ENCODE assay signal across 10 cellular contexts in the genomic region with DNA sequence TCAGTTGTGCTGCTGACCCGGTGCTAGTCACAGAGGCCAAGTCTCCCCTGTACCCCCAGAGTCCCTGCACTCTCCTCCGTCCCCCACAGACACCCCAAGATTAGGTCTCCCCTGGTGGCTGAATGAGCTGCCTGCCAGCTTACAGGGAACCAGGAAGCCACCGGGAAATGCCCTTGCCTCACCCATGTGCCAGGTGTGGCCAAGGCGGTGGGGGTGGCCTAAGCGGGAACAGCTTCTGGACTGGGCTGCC. TPM values are rescaled to one million over a fixed set of nuclear protein-coding genes. Genes with fewer than 3 reads are reported as not detected.
DNase-seq lines count a peak whose midpoint lies in the region; ATAC-seq and TF ChIP-seq lines count a peak whose summit lies in the region.
"Had no signal": no experiment of that assay in that cellular context is flagged by ENCODE, and none has a peak within 500 bp of the region (broad histone marks: within the 10 kb centered on the region; RNA-seq: fewer than 3 reads in every experiment).

No MANE protein-coding gene starts in this region.

- H3K36me3 ChIP-seq in PC-3 (ENCODE audit: low read depth, low read length) (no peaks in the 10 kb centered on the region), duodenal mucosa (ENCODE audit: control insufficient read depth in 1 of 2, insufficient read depth in 2 of 2, low read length in 2 of 2) (no peaks in the 10 kb centered on the region), muscle layer of colon (ENCODE audit: insufficient read depth, low read length) (peaks cover 5% of the 10 kb centered on the region), tibial nerve (no peaks in the 10 kb centered on the region)

- CTCF ChIA-PET in PC-3 (lab: Charles Lee) = no interaction called here

- H3K79me2 ChIP-seq in PC-3 (ENCODE audit: low read length) = no peaks in the 10 kb centered on the region

- intact Hi-C loops in PC-3 (cut with micrococcal nuclease) = no loop called here

- BruUV-seq in PC-3 (replicated peaks; lab: Mats Ljungman, UMichigan) = no TSS peak

- ATAC-seq in PC-3 (no peak), HG03460 (IDR thresholded peaks at IDR 0.05; ENCODE audit: unreplicated experiment) (no peak)
- ATAC-seq: CD8-positive, alpha-beta T cell had no signal

- H3K4me3 ChIP-seq in PC-3 (ENCODE audit: low read length) (no peak overlapping the region), duodenal mucosa (ENCODE audit: low read depth in 1 of 2, low read length in 2 of 2) (peak overlapping the region; percentile 28 to 29), muscle layer of colon (ENCODE audit: low read depth in 1 of 2, low read length in 2 of 2) (no peak overlapping the region), tibial nerve (no peak overlapping the region)
- H3K4me3 ChIP-seq: dorsolateral prefrontal cortex had no signal

- TF ChIP-seq CTCF in PC-3 (conservative IDR thresholded peaks at IDR 0.05; ENCODE audit: low read depth, low read length) (no peak), tibial nerve (IDR thresholded peaks at IDR 0.05) (no peak)

- H3K9me2 ChIP-seq in PC-3 (replicated peaks; ENCODE audit: low read length) = no peaks in the 10 kb centered on the region

- H3K9ac ChIP-seq in PC-3 (ENCODE audit: low read length) (no peak overlapping the region), duodenal mucosa (ENCODE audit: low read depth in 1 of 2, low read length in 2 of 2) (peak overlapping the region; percentile 57 to 67), muscle layer of colon (ENCODE audit: low read length) (no peak overlapping the region)

- DNase-seq in PC-3 = no peak
- no peak for DNase-seq in tibial nerve (ENCODE audit: low spot score in 2 of 2)
- DNase-seq in HCEC 1CT = no peak
- DNase-seq in HK-2 (ENCODE audit: unreplicated experiment) = no peak
- DNase-seq: CD8-positive, alpha-beta T cell; dorsolateral prefrontal cortex; NCI-H1694 had no signal

- H3K4me1 ChIP-seq in PC-3 (ENCODE audit: insufficient read depth, low read length) (no peaks in the 10 kb centered on the region; the same call in 1 of the 2 replicates), duodenal mucosa (ENCODE audit: control insufficient read depth in 1 of 2, insufficient read depth in 2 of 2, low read length in 2 of 2) (peaks cover 40 to 51% of the 10 kb centered on the region in 2 donors), muscle layer of colon (ENCODE audit: insufficient read depth, low read length) (peaks cover 97% of the 10 kb centered on the region), tibial nerve (peaks cover 0 to 100% (median 94%) of the 10 kb centered on the region in 4 donors)

- H3K9me3 ChIP-seq in PC-3 (ENCODE audit: low read length) (no peaks in the 10 kb centered on the region), duodenal mucosa (ENCODE audit: control insufficient read depth in 1 of 2, low read length in 2 of 2) (no peaks in the 10 kb centered on the region), muscle layer of colon (ENCODE audit: low read length) (no peaks in the 10 kb centered on the region), tibial nerve (no peaks in the 10 kb centered on the region)

- H3F3A ChIP-seq in PC-3 (ENCODE audit: low read length, unreplicated experiment) = no peaks in the 10 kb centered on the region

- TF ChIP-seq EP300 in tibial nerve (IDR thresholded peaks at IDR 0.05) = no peak

- H2AFZ ChIP-seq in PC-3 (ENCODE audit: low read length) = no peak overlapping the region

- TF ChIP-seq POLR2A in tibial nerve (IDR thresholded peaks at IDR 0.05) = no peak

- H3K27me3 ChIP-seq in PC-3 (ENCODE audit: low read length) (no peaks in the 10 kb centered on the region), duodenal mucosa (ENCODE audit: control insufficient read depth in 1 of 2, insufficient read depth in 2 of 2, low read length in 2 of 2) (no peaks in the 10 kb centered on the region), muscle layer of colon (ENCODE audit: control insufficient read depth in 1 of 2, insufficient read depth in 2 of 2, low read length in 2 of 2) (no peaks in the 10 kb centered on the region), tibial nerve (no peaks in the 10 kb centered on the region)
- H3K27me3 ChIP-seq: dorsolateral prefrontal cortex had no signal

- H3K4me2 ChIP-seq in PC-3 (ENCODE audit: low read length) = no peak overlapping the region

- H4K20me1 ChIP-seq in PC-3 (ENCODE audit: low read length) = no peaks in the 10 kb centered on the region

- POLR2A ChIA-PET in PC-3 (lab: Charles Lee; ENCODE audit: unreplicated experiment) = no interaction called here

- peak overlapping the region; percentile 15; the same call in 1 of the 2 replicates for H3K27ac ChIP-seq in PC-3 (ENCODE audit: low read length)
- peak overlapping the region; percentile 92 for H3K27ac ChIP-seq in duodenal mucosa (ENCODE audit: low read depth, low read length)
- H3K27ac ChIP-seq in muscle layer of colon (ENCODE audit: low read depth, low read length) = peak overlapping the region; percentile 91
- peak overlapping the region; percentile 6 to 97 (median 82) for H3K27ac ChIP-seq in tibial nerve
- H3K27ac ChIP-seq: dorsolateral prefrontal cortex had no signal

- 61 to 75% methylated on average over 2 to 5 of the region's 5 CpGs for WGBS in tibial nerve, 2 donors

RNA-seq across cellular contexts. Expression of gene HSPG2, which starts 32.7 kb away (rescaled TPM):
- total RNA-seq in PC-3 (2014; rRNA removed) (35.1 and 56.0 TPM in 2 replicates), tibial nerve (100 to 1,000 TPM; 292 to 486 (median 404) TPM)

Comparison
In these comparisons a context has a peak if more than half of its experiments do, and no peak if none do; other contexts are left out.
1. H3K27ac ChIP-seq: peak in every context shown above with its lines; median percentile 92 in duodenal mucosa; 91 in muscle layer of colon; 82 in tibial nerve; 15 in PC-3.
2. H3K4me3 ChIP-seq: peak in duodenal mucosa (2 of 2); none in PC-3 (single experiment), muscle layer of colon (0 of 2) and tibial nerve (0 of 4).
3. H3K9ac ChIP-seq: peak in duodenal mucosa (2 of 2); none in PC-3 (single experiment) and muscle layer of colon (single experiment).